10 cellular contexts compared by ENCODE assay signal in the genomic region with DNA sequence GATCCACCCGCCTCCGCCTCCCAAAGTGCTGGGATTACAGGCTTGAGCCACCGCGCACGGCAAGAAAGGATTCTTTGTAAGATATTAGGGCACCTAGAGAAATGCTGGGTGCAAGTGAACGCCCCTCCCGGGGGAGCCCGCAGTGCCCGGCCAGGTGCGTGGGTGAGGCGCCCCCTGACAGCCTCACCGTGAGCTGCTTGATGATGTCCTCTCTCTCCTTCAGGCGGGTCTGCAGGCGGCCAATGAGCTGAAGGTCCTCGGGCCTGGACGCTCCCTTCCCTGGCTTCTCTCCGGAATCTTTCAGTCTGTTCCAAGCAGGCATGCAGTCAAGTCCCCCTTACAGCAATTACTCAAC. TPM values are rescaled to one million over a fixed set of nuclear protein-coding genes. Genes with fewer than 3 reads are reported as not detected.
DNase-seq lines count a peak whose midpoint lies in the region; ATAC-seq and TF ChIP-seq lines count a peak whose summit lies in the region.
"Had no signal": no experiment of that assay in that cellular context is flagged by ENCODE, and none has a peak within 500 bp of the region (broad histone marks: within the 10 kb centered on the region; RNA-seq: fewer than 3 reads in every experiment).

No MANE protein-coding gene starts in this region.

- no peak overlapping the region for H3K4me3 ChIP-seq in heart right ventricle

- no peak overlapping the region for H3K27ac ChIP-seq in heart right ventricle
- H3K27ac ChIP-seq: parathyroid adenoma had no signal

- no peaks in the 10 kb centered on the region for H3K9me3 ChIP-seq in heart right ventricle

- H3K9me3 Mint-ChIP-seq in stimulated activated memory B cell treated with anti-CD40 and anti-IgM and Interleukin-4, amounts not matched to agents 10 μg/mL and 1 μg/mL and 100 μg/mL, for 72 hours, result no peaks in the 10 kb centered on the region
- H3K9me3 Mint-ChIP-seq: activated naive CD4-positive, alpha-beta T cell treated with anti-CD3 and anti-CD28 coated beads, Interleukin-2, amount 50 U/mL, for 24 hours had no signal

- peaks cover 8% of the 10 kb centered on the region for H3K4me1 Mint-ChIP-seq in stimulated activated memory B cell treated with anti-CD40 and anti-IgM and Interleukin-4, amounts not matched to agents 10 μg/mL and 1 μg/mL and 100 μg/mL, for 72 hours
- H3K4me1 Mint-ChIP-seq: activated naive CD4-positive, alpha-beta T cell treated with anti-CD3 and anti-CD28 coated beads, Interleukin-2, amount 50 U/mL, for 24 hours had no signal

- no peak overlapping the region for H3K4me3 Mint-ChIP-seq in stimulated activated memory B cell treated with anti-CD40 and anti-IgM and Interleukin-4, amounts not matched to agents 10 μg/mL and 1 μg/mL and 100 μg/mL, for 72 hours
- H3K4me3 Mint-ChIP-seq: activated naive CD4-positive, alpha-beta T cell treated with anti-CD3 and anti-CD28 coated beads, Interleukin-2, amount 50 U/mL, for 24 hours had no signal

- H3K4me1 ChIP-seq in heart right ventricle, result peaks cover 0 to 7% (median 0%) of the 10 kb centered on the region in 9 donors
- H3K4me1 ChIP-seq: parathyroid adenoma had no signal

- H3K27me3 Mint-ChIP-seq in stimulated activated memory B cell treated with anti-CD40 and anti-IgM and Interleukin-4, amounts not matched to agents 10 μg/mL and 1 μg/mL and 100 μg/mL, for 72 hours, result no peaks in the 10 kb centered on the region
- H3K27me3 Mint-ChIP-seq: activated naive CD4-positive, alpha-beta T cell treated with anti-CD3 and anti-CD28 coated beads, Interleukin-2, amount 50 U/mL, for 24 hours had no signal

- ATAC-seq in Right ventricle myocardium superior (ENCODE audit: poor library complexity), result peak; percentile 13
- ATAC-seq in Right ventricle myocardium inferior, result no peak
- peak; percentile 21 for ATAC-seq in HG03135 (IDR thresholded peaks at IDR 0.05; ENCODE audit: unreplicated experiment)
- peak in 6 of 8 donors; percentile 14 to 46 (median 31) for ATAC-seq in heart right ventricle
- no peak for ATAC-seq in HG03039 (IDR thresholded peaks at IDR 0.05; ENCODE audit: unreplicated experiment)
- ATAC-seq in stimulated activated memory B cell treated with anti-CD40 and anti-IgM and Interleukin-4, amounts not matched to agents 10 μg/mL and 1 μg/mL and 100 μg/mL, for 72 hours, result no peak

- no peak for DNase-seq in Right ventricle myocardium superior
- no peak for DNase-seq in Right ventricle myocardium inferior (ENCODE audit: missing footprints)
- DNase-seq in heart right ventricle, result no peak
- peak; percentile 18 for DNase-seq in stimulated activated CD8-positive, alpha-beta memory T cell treated with anti-CD3 and anti-CD28 coated beads, Interleukin-4, amount 100 ng/mL, for 48 hours
- no peak for DNase-seq in NCI-H748 (lab: John Stamatoyannopoulos, UW; ENCODE audit: unreplicated experiment)

- no peaks in the 10 kb centered on the region for H3K27me3 ChIP-seq in heart right ventricle

- intact Hi-C loops in Right ventricle myocardium superior (cut with DNase I) (loop anchor here (5.0 kb wide), 1 partner anchor 89 kb away; no protein-coding TSS in a partner anchor), Right ventricle myocardium inferior (cut with DNase I) (no loop called here), heart right ventricle (cut with DNase I) (loop anchor here in 8 of 10 donors (1.0 to 5.0 kb wide), 3 partner anchors 87 to 89 kb away; no protein-coding TSS in a partner anchor)

- WGBS in heart right ventricle, 2 donors, result 89 to 90% methylated on average over 17 of the region's 17 CpGs

- H3K27ac Mint-ChIP-seq in stimulated activated memory B cell treated with anti-CD40 and anti-IgM and Interleukin-4, amounts not matched to agents 10 μg/mL and 1 μg/mL and 100 μg/mL, for 72 hours, result no peak overlapping the region
- H3K27ac Mint-ChIP-seq: activated naive CD4-positive, alpha-beta T cell treated with anti-CD3 and anti-CD28 coated beads, Interleukin-2, amount 50 U/mL, for 24 hours had no signal

- H3K36me3 Mint-ChIP-seq in stimulated activated memory B cell treated with anti-CD40 and anti-IgM and Interleukin-4, amounts not matched to agents 10 μg/mL and 1 μg/mL and 100 μg/mL, for 72 hours, result peaks cover 8% of the 10 kb centered on the region

- H3K36me3 ChIP-seq in heart right ventricle, result peaks cover 0 to 71% (median 36%) of the 10 kb centered on the region in 9 donors

- no peak for TF ChIP-seq CTCF in heart right ventricle (IDR thresholded peaks at IDR 0.05)

RNA-seq across cellular contexts. Expression of a gene that starts 21.9 kb away (rescaled TPM):
- total RNA-seq in Right ventricle myocardium superior, result 18.1 TPM
- 22.0 TPM for total RNA-seq in Right ventricle myocardium inferior
- total RNA-seq in heart right ventricle, result 10 to 100 TPM; 13.8 to 23.1 (median 17.4) TPM
- polyA plus RNA-seq in heart right ventricle, result 1 to 10 TPM; 6.3 to 7.3 TPM

RNA-seq across cellular contexts. Expression of a gene that starts 59.3 kb away (rescaled TPM):
- 52.6 TPM for total RNA-seq in Right ventricle myocardium superior
- 56.9 TPM for total RNA-seq in Right ventricle myocardium inferior
- total RNA-seq in heart right ventricle, result 100 to 1,000 TPM in 1 of 10 donors, 10 to 100 TPM in 9; 55.5 to 222 (median 65.4) TPM
- polyA plus RNA-seq in heart right ventricle, result 10 to 100 TPM; 21.9 to 58.0 TPM

Comparison
In these comparisons a context has a peak if more than half of its experiments do, and no peak if none do; other contexts are left out.
1. ATAC-seq: peak in Right ventricle myocardium superior (single experiment), HG03135 (single experiment) and heart right ventricle (6 of 8); none in Right ventricle myocardium inferior (single experiment), HG03039 (single experiment) and stimulated activated memory B cell treated with anti-CD40 and anti-IgM and Interleukin-4, amounts not matched to agents 10 μg/mL and 1 μg/mL and 100 μg/mL, for 72 hours (single experiment).